8 cellular contexts compared by ENCODE assay signal in the genomic region with DNA sequence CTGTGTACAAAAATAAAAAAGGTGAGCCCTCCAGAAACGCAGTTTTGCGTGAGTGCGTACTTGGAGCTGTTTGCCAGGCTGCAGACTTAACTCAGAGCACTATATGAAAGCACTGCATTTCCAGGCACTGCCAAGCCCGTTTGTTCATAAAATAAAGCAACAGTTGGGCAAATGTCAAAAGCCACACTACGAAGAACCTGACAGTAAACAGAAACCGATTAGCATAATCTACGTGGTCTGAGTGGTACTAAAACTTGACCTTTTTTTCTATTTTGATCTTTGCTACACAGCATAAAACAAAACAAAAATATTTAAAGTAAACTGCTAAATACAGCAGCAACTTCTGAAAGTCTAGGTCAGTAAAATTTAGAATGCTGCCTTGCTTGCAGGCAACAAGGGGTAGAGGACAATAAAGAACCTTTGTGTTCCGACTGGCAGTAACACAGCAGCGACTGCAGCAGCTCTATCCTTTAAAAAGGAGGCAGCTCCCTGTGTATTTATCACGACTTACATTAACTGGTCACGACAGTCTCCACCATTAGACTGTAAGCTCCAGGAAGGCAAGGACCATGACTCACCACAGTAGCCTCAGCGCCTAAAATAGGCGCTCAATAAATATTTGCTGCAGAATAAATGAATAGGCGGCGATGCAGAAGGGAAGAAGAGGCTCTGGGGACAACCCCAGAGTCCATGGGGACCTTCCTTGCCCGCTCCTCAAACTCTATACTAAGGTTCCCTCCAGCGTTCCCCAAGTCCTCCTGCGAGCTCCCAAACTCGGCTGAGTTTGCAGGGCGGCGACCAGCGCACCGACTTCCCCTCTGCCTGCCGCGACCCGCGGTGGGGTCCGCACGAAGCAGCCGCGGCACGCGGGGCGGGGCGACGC. TPM values are rescaled to one million over a fixed set of nuclear protein-coding genes. Genes with fewer than 3 reads are reported as not detected.
A peak's percentile ranks its signal among the peaks of the same experiment; 100 is the strongest.
DNase-seq lines count a peak whose midpoint lies in the region; ATAC-seq, FAIRE-seq and TF ChIP-seq lines count a peak whose summit lies in the region.

No MANE protein-coding gene starts in this region.

- H4K8ac ChIP-seq in H1 (ENCODE audit: extremely low read depth, insufficient read depth, low read length): peak overlapping the region; percentile 95; the same call in 1 of the 2 replicates

- H3K56ac ChIP-seq in H1 (replicated peaks; ENCODE audit: insufficient read length, low read depth, low read length): no peak overlapping the region

- WGBS in H1 (ENCODE audit: extremely low coverage in 1 of 2, insufficient coverage in 1 of 2, insufficient read length in 1 of 2, insufficient replicate concordance in 2 of 2, low coverage in 1 of 2, low lambda C conversion rate in 2 of 2, missing lambda C conversion rate in 1 of 2), 2 experiments: 10% methylated on average over 36 of the region's 36 CpGs; no CpG with 5 or more reads in 1 of the 2 experiments

- H4K5ac ChIP-seq in H1 (ENCODE audit: insufficient read length, low read depth, low read length): no peak overlapping the region

- peak overlapping the region; percentile 94 for H3K27ac ChIP-seq in CD4-positive, alpha-beta memory T cell (ENCODE audit: low read depth, low read length)
- H3K27ac ChIP-seq in SK-N-MC (peak overlapping the region; percentile 77; the same call in 1 of the 2 replicates), H1 (ENCODE audit: low read depth, low read length) (peak overlapping the region; percentile 91; the same call in 1 of the 2 replicates), mucosa of rectum (ENCODE audit: low read depth in 2 of 2, low read length in 2 of 2) (peak overlapping the region; percentile 96)

- H3K79me2 ChIP-seq in H1 (ENCODE audit: control insufficient read depth in 1 of 2, insufficient read depth in 2 of 2, low read length in 2 of 2): peaks cover 0 to 51% of the 10 kb centered on the region in 2 experiments; a peak in 2 of 4 replicates

- H2AFZ ChIP-seq in H1 (ENCODE audit: low read length): no peak overlapping the region

- no peaks in the 10 kb centered on the region for H3K9me3 Mint-ChIP-seq in CD4-positive, alpha-beta memory T cell

- no peak overlapping the region for H3K4ac ChIP-seq in H1 (replicated peaks; ENCODE audit: insufficient read length, low read depth, low read length)

- H3K27ac Mint-ChIP-seq in CD4-positive, alpha-beta memory T cell: peak overlapping the region; percentile 92 to 99 (median 96)

- peaks cover 4% of the 10 kb centered on the region for H3K36me3 ChIP-seq in CD4-positive, alpha-beta memory T cell (ENCODE audit: insufficient read depth, low read length)
- H3K36me3 ChIP-seq in SK-N-MC (ENCODE audit: insufficient read depth, low read length) (peaks cover 30% of the 10 kb centered on the region), H1 (ENCODE audit: control insufficient read depth in 2 of 4, insufficient read depth in 4 of 4, low read length in 3 of 4) (peaks cover 0 to 29% (median 0%) of the 10 kb centered on the region in 4 experiments; a peak in 4 of 8 replicates), mucosa of rectum (ENCODE audit: control insufficient read depth in 2 of 2, insufficient read depth in 2 of 2, low read length in 2 of 2) (peaks cover 12 to 13% of the 10 kb centered on the region in 2 donors)

- H3K4me3 ChIP-seq in CD4-positive, alpha-beta memory T cell (ENCODE audit: low read length in 2 of 2): peak overlapping the region; percentile 80 to 97
- peak overlapping the region; percentile 91 for H3K4me3 ChIP-seq in SK-N-MC
- peak overlapping the region; percentile 67 to 98 (median 83) for H3K4me3 ChIP-seq in H1 (ENCODE audit: extremely low read depth in 1 of 4, insufficient read depth in 2 of 4, low read depth in 3 of 4, low read length in 4 of 4)
- H3K4me3 ChIP-seq in mucosa of rectum (ENCODE audit: low read length in 2 of 2): peak overlapping the region; percentile 88 to 93

- H2AK5ac ChIP-seq in H1 (ENCODE audit: low read depth, low read length): no peak overlapping the region

- no peak overlapping the region for H2BK12ac ChIP-seq in H1 (ENCODE audit: low read depth, low read length)

- peaks cover 11% of the 10 kb centered on the region for H3K23me2 ChIP-seq in H1 (ENCODE audit: low read depth, low read length)

- no peak for FAIRE-seq in H1 (lab: Jason Lieb, UNC)

- no peak overlapping the region for H4K91ac ChIP-seq in H1 (replicated peaks; ENCODE audit: insufficient read length, low read length)

- H2BK20ac ChIP-seq in H1 (ENCODE audit: low read length): no peak overlapping the region

- H3K27me3 ChIP-seq in CD4-positive, alpha-beta memory T cell (ENCODE audit: insufficient read depth, low read length): no peaks in the 10 kb centered on the region
- H3K27me3 ChIP-seq in H1 (replicated peaks in 1 of 4; ENCODE audit: control insufficient read depth in 3 of 4, extremely low read depth in 1 of 4, insufficient read depth in 3 of 4, low read length in 3 of 4) (no peaks in the 10 kb centered on the region), mucosa of rectum (ENCODE audit: control insufficient read depth in 2 of 2, insufficient read depth in 2 of 2, low read length in 2 of 2) (no peaks in the 10 kb centered on the region)

- peaks cover 4 to 5% of the 10 kb centered on the region in 2 experiments for H4K20me1 ChIP-seq in H1 (replicated peaks in 1 of 2; ENCODE audit: control insufficient read depth in 1 of 2, insufficient read depth in 2 of 2, low read length in 2 of 2)

- H2BK120ac ChIP-seq in H1 (replicated peaks; ENCODE audit: low read depth, low read length): no peak overlapping the region

- intact Hi-C loops in CD4-positive, alpha-beta memory T cell (cut with micrococcal nuclease): loop anchor here (1.0 to 5.0 kb wide), 6 partner anchors 42 to 458 kb away; a partner anchor contains a TSS

- H3K14ac ChIP-seq in H1 (ENCODE audit: insufficient read length): no peak overlapping the region

- no peak overlapping the region for H3K23ac ChIP-seq in H1 (ENCODE audit: insufficient read length)

- peaks cover 25 to 56% (median 31%) of the 10 kb centered on the region in 4 donors for H3K4me1 Mint-ChIP-seq in CD4-positive, alpha-beta memory T cell

- TF ChIP-seq POLR2A in H1 (IDR thresholded peaks at IDR 0.05; ENCODE audit: control extremely low read depth in 1 of 2, low read depth in 2 of 2, low read length in 2 of 2): no peak

- no peak overlapping the region for H2BK5ac ChIP-seq in H1 (ENCODE audit: low read depth, low read length)

- H3K79me1 ChIP-seq in H1 (ENCODE audit: low read depth, low read length): no peaks in the 10 kb centered on the region

- peaks cover 18 to 46% of the 10 kb centered on the region in 2 donors for H3K36me3 Mint-ChIP-seq in CD4-positive, alpha-beta memory T cell

- peak; percentile 6 to 44 (median 16) for DNase-seq in CD4-positive, alpha-beta memory T cell
- peak; percentile 33 for DNase-seq in HS-27A (ENCODE audit: low read depth)
- no peak for DNase-seq in SK-N-MC (ENCODE audit: low read depth, low spot score)
- peak in 1 of 2 experiments; percentile 76 for DNase-seq in H1 (ENCODE audit: low read depth in 1 of 2, low spot score in 2 of 2)
- no peak for DNase-seq in effector CD8-positive, alpha-beta T cell (lab: John Stamatoyannopoulos, UW)
- no peak for DNase-seq in KG1 (lab: John Stamatoyannopoulos, UW)

- CTCF ChIA-PET in CD4-positive, alpha-beta memory T cell (lab: Charles Lee; ENCODE audit: partially characterized antibody): interaction anchor here (0.6 to 1.9 kb wide), 2 partner anchors 127 to 254 kb away, joined by 3 to 4 read pairs; no protein-coding TSS in a partner anchor
- CTCF ChIA-PET in H1 (lab: Charles Lee; ENCODE audit: partially characterized antibody): interaction anchor here (0.6 to 1.2 kb wide), 4 partner anchors 154 to 521 kb away, joined by 3 to 5 read pairs (median 4); no protein-coding TSS in a partner anchor

- POLR2A ChIA-PET in CD4-positive, alpha-beta memory T cell (lab: Charles Lee; ENCODE audit: partially characterized antibody): interaction anchor here (1.5 to 3.1 kb wide), 5 partner anchors 11 to 137 kb away, joined by 3 to 16 read pairs (median 5); a partner anchor contains a TSS
- POLR2A ChIA-PET in H1 (lab: Charles Lee; ENCODE audit: partially characterized antibody): interaction anchor here (0.6 to 1.1 kb wide), 4 partner anchors 17 to 454 kb away, joined by 3 to 5 read pairs (median 4); no protein-coding TSS in a partner anchor

- peak overlapping the region; percentile 90 to 99 (median 98) for H3K4me3 Mint-ChIP-seq in CD4-positive, alpha-beta memory T cell

- H3K9ac ChIP-seq in SK-N-MC (ENCODE audit: insufficient read length) (peak overlapping the region; percentile 84), H1 (replicated peaks in 1 of 4; ENCODE audit: extremely low read depth in 1 of 4, low read depth in 3 of 4, low read length in 3 of 4) (peak overlapping the region; percentile 39 to 85 (median 80)), mucosa of rectum (ENCODE audit: low read depth in 1 of 2, low read length in 2 of 2) (peak overlapping the region; percentile 85 to 91)

- ATAC-seq in GM19351 (IDR thresholded peaks at IDR 0.05; ENCODE audit: unreplicated experiment): peak; percentile 2

- TF ChIP-seq RAD21 in H1 (IDR thresholded peaks at IDR 0.05 in 1 of 2, conservative IDR thresholded peaks at IDR 0.05 in 1 of 2; ENCODE audit: low read depth in 2 of 2, low read length in 2 of 2): no peak

- peaks cover 47% of the 10 kb centered on the region for H3K4me1 ChIP-seq in CD4-positive, alpha-beta memory T cell (ENCODE audit: insufficient read depth, low read length)
- H3K4me1 ChIP-seq in H1 (replicated peaks in 1 of 4; ENCODE audit: control insufficient read depth in 3 of 4, insufficient read depth in 4 of 4, low read length in 3 of 4) (peaks cover 0 to 9% (median 0%) of the 10 kb centered on the region in 4 experiments; a peak in 1 of 7 replicates), mucosa of rectum (ENCODE audit: control insufficient read depth in 2 of 2, insufficient read depth in 2 of 2, low read length in 2 of 2) (peaks cover 13 to 16% of the 10 kb centered on the region in 2 donors)

- no peak for TF ChIP-seq EP300 in H1 (IDR thresholded peaks at IDR 0.05; ENCODE audit: borderline replicate concordance in 1 of 2, low read depth in 2 of 2, low read length in 2 of 2)

- H3K4me2 ChIP-seq in H1 (ENCODE audit: insufficient read depth in 1 of 2, low read depth in 2 of 2, low read length in 2 of 2): peak overlapping the region; percentile 66 to 90

- H3K27me3 Mint-ChIP-seq in CD4-positive, alpha-beta memory T cell: no peaks in the 10 kb centered on the region

- H3K9me3 ChIP-seq in CD4-positive, alpha-beta memory T cell (ENCODE audit: control insufficient read depth in 1 of 2, low read length in 2 of 2): no peaks in the 10 kb centered on the region
- H3K9me3 ChIP-seq in SK-N-MC (ENCODE audit: low read depth, low read length) (no peaks in the 10 kb centered on the region), H1 (ENCODE audit: insufficient read depth in 2 of 2, low read depth in 1 of 2, low read length in 1 of 2) (no peaks in the 10 kb centered on the region), mucosa of rectum (ENCODE audit: control insufficient read depth in 2 of 2, low read length in 2 of 2) (no peaks in the 10 kb centered on the region)

- no peak overlapping the region for H2BK15ac ChIP-seq in H1 (ENCODE audit: low read length)

- TF ChIP-seq CTCF in H1 (IDR thresholded peaks at IDR 0.05; ENCODE audit: control extremely low read depth in 1 of 3, insufficient read depth in 1 of 3, low read depth in 1 of 3, low read length in 3 of 3): no peak

- no peak overlapping the region for H3K18ac ChIP-seq in H1 (ENCODE audit: extremely low read depth, low read length)

RNA-seq across cellular contexts. Expression of a gene that starts 0.9 kb away (rescaled TPM):
- 10 to 100 TPM; 78.7 to 79.3 TPM for total RNA-seq in CD4-positive, alpha-beta memory T cell
- 10 to 100 TPM; 34.5 to 39.2 TPM for polyA plus RNA-seq in CD4-positive, alpha-beta memory T cell
- total RNA-seq in H1 (2021; fragmentation: NEBNext Ultra II Directional; extraction: Animal tissue kit (Norgen Biotek cat#: 25700)): 82.3 and 83.5 TPM in 2 replicates
- 106 and 189 TPM in 2 replicates for polyA plus RNA-seq in H1 (2011; rRNA removed)
- 122 TPM for polyA plus RNA-seq in H1 (2011; cell fraction: cytosol; rRNA removed)
- 95.0 TPM for polyA plus RNA-seq in H1 (2011; cell fraction: nucleus; rRNA removed)
- 51.2 to 66.9 TPM (median 63.1 TPM) in 4 replicates for polyA plus RNA-seq in H1 (2012, experiment 1 of 2)
- polyA plus RNA-seq in H1 (2012, experiment 2 of 2): 6.0 TPM
- polyA plus RNA-seq in H1 (2013, experiment 1 of 2): 52.4 TPM
- 54.0 TPM for polyA plus RNA-seq in H1 (2013, experiment 2 of 2)
- 277 and 374 TPM in 2 replicates for polyA minus RNA-seq in H1 (2011; rRNA and poly(A)+ RNA removed)
- polyA minus RNA-seq in H1 (2011; cell fraction: cytosol; rRNA and poly(A)+ RNA removed): 216 TPM
- polyA minus RNA-seq in H1 (2011; cell fraction: nucleus; rRNA and poly(A)+ RNA removed): 206 TPM

RNA-seq across cellular contexts. Expression of a gene that starts 44.2 kb away (rescaled TPM):
- under 1 TPM; 0.67 to 0.75 TPM for total RNA-seq in CD4-positive, alpha-beta memory T cell
- 1 to 10 TPM; 1.7 to 4.9 TPM for polyA plus RNA-seq in CD4-positive, alpha-beta memory T cell
- total RNA-seq in H1 (2021; fragmentation: NEBNext Ultra II Directional; extraction: Animal tissue kit (Norgen Biotek cat#: 25700)): not detected in 2 replicates
- not detected in 2 replicates for polyA plus RNA-seq in H1 (2011; rRNA removed)
- not detected for polyA plus RNA-seq in H1 (2011; cell fraction: cytosol; rRNA removed)
- polyA plus RNA-seq in H1 (2011; cell fraction: nucleus; rRNA removed): not detected
- not detected in 4 replicates for polyA plus RNA-seq in H1 (2012, experiment 1 of 2)
- polyA plus RNA-seq in H1 (2012, experiment 2 of 2): not detected
- polyA plus RNA-seq in H1 (2013, experiment 1 of 2): not detected
- not detected for polyA plus RNA-seq in H1 (2013, experiment 2 of 2)
- not detected in 2 replicates for polyA minus RNA-seq in H1 (2011; rRNA and poly(A)+ RNA removed)
- polyA minus RNA-seq in H1 (2011; cell fraction: cytosol; rRNA and poly(A)+ RNA removed): not detected
- polyA minus RNA-seq in H1 (2011; cell fraction: nucleus; rRNA and poly(A)+ RNA removed): not detected

Comparison
In these comparisons a context has a peak if more than half of its experiments do, and no peak if none do; other contexts are left out.
1. DNase-seq: peak in CD4-positive, alpha-beta memory T cell (5 of 5) and HS-27A (single experiment); none in SK-N-MC (single experiment), effector CD8-positive, alpha-beta T cell (single experiment) and KG1 (single experiment).
2. Peak in every context shown above with its lines, with median percentiles within 50 percentile points of each other: H3K27ac ChIP-seq, H3K4me3 ChIP-seq and H3K9ac ChIP-seq.